In the genomic region with DNA sequence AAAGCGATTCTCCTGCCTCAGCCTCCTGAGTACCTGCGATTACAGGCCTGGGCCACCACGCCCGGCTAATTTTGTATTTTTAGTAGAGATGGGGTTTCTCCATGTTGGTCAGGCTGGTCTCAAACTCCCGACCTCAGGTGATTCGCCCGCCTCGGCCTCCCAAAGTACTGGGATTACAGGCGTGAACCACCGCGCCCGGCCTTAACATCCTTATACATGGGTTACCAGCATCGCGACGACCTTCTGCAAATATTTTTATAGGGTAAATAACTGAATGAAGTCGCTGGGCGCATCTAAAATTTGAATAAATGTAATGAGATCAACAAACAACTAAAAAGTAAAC, we compare ENCODE assay signal across 8 cellular contexts. TPM values are rescaled to one million over a fixed set of nuclear protein-coding genes. Genes with fewer than 3 reads are reported as not detected.
DNase-seq lines count a peak whose midpoint lies in the region; ATAC-seq and TF ChIP-seq lines count a peak whose summit lies in the region.
"Not testable (repeated sequence)": the region's sequence is repeated elsewhere in the genome, so short reads cannot be mapped to it uniquely, and the experiment has no call there.

No MANE protein-coding gene starts in this region.

- H3K27me3 Mint-ChIP-seq in CD8-positive, alpha-beta memory T cell; activated CD8-positive, alpha-beta T cell treated with anti-CD3 and anti-CD28 coated beads, Interleukin-2, amount 10 ng/mL, durations not matched to agents 7 days and 5 days (ENCODE audit: low read depth); MCF 10A (ENCODE audit: insufficient read depth, unreplicated experiment); type B pancreatic cell: not testable (repeated sequence)

- in situ Hi-C loops in gastrocnemius medialis (cut with MboI; ENCODE audit: low sequenced_read_pairs in 4 of 4), result loop anchor here in 3 of 4 donors (25.0 kb wide), 2 partner anchors 316 to 691 kb away; a partner anchor contains a TSS

- peak overlapping the region; percentile 85 for H3K4me3 ChIP-seq in CD8-positive, alpha-beta memory T cell (ENCODE audit: low read length)
- H3K4me3 ChIP-seq in OCI-LY1 (ENCODE audit: low read depth, low read length, poor library complexity, severe bottlenecking) (peak overlapping the region; percentile 68), foreskin fibroblast (ENCODE audit: low read depth in 1 of 2, low read length in 2 of 2) (peak overlapping the region; percentile 36 to 56), mucosa of rectum (ENCODE audit: low read length in 2 of 2) (peak overlapping the region; percentile 26 to 66), gastrocnemius medialis (peak overlapping the region in 2 of 4 donors; percentile 62 to 71)

- intact Hi-C loops in MCF 10A (cut with micrococcal nuclease), result not testable (repeated sequence)
- intact Hi-C loops in gastrocnemius medialis (cut with DNase I; ENCODE audit: low total_unique reads), result loop anchor here (1.0 to 10.0 kb wide), 7 partner anchors 191 to 1056 kb away; a partner anchor contains a TSS

- not testable (repeated sequence) for DNase-seq in CD8-positive, alpha-beta memory T cell; activated CD8-positive, alpha-beta T cell treated with anti-CD3 and anti-CD28 coated beads, Interleukin-2, amount 10 ng/mL, durations not matched to agents 7 days and 5 days; MCF 10A (ENCODE audit: unreplicated experiment); foreskin fibroblast; gastrocnemius medialis; type B pancreatic cell (ENCODE audit: extremely low spot score, unreplicated experiment)

- H3K36me3 Mint-ChIP-seq in CD8-positive, alpha-beta memory T cell; activated CD8-positive, alpha-beta T cell treated with anti-CD3 and anti-CD28 coated beads, Interleukin-2, amount 10 ng/mL, durations not matched to agents 7 days and 5 days (ENCODE audit: low read depth); MCF 10A (ENCODE audit: insufficient read depth, unreplicated experiment); type B pancreatic cell: not testable (repeated sequence)

- peak overlapping the region; percentile 48 to 96 (median 88) for H3K27ac Mint-ChIP-seq in CD8-positive, alpha-beta memory T cell
- peak overlapping the region; percentile 88 for H3K27ac Mint-ChIP-seq in activated CD8-positive, alpha-beta T cell treated with anti-CD3 and anti-CD28 coated beads, Interleukin-2, amount 10 ng/mL, durations not matched to agents 7 days and 5 days
- not testable (repeated sequence) for H3K27ac Mint-ChIP-seq in MCF 10A (ENCODE audit: low read depth, unreplicated experiment)
- peak overlapping the region; percentile 90 for H3K27ac Mint-ChIP-seq in type B pancreatic cell

- not testable (repeated sequence) for H3K9me3 ChIP-seq in CD8-positive, alpha-beta memory T cell (ENCODE audit: low read length); OCI-LY1 (ENCODE audit: low read length); mucosa of rectum (ENCODE audit: control insufficient read depth in 2 of 2, low read length in 2 of 2); gastrocnemius medialis

- not testable (repeated sequence) for H3K27ac ChIP-seq in CD8-positive, alpha-beta memory T cell (ENCODE audit: low read depth, low read length); OCI-LY1 (ENCODE audit: low read depth, low read length, poor library complexity, severe bottlenecking)
- H3K27ac ChIP-seq in mucosa of rectum (ENCODE audit: low read depth in 2 of 2, low read length in 2 of 2) (peak overlapping the region; percentile 94 to 95), gastrocnemius medialis (peak overlapping the region; percentile 95 to 99 (median 97))

- H3K36me3 ChIP-seq in CD8-positive, alpha-beta memory T cell (ENCODE audit: insufficient read depth, low read length); OCI-LY1 (ENCODE audit: insufficient read depth, low read length); mucosa of rectum (ENCODE audit: control insufficient read depth in 2 of 2, insufficient read depth in 2 of 2, low read length in 2 of 2); gastrocnemius medialis: not testable (repeated sequence)

- not testable (repeated sequence) for H2AFZ ChIP-seq in OCI-LY1 (ENCODE audit: low read length)

- H3K9me3 Mint-ChIP-seq in CD8-positive, alpha-beta memory T cell; activated CD8-positive, alpha-beta T cell treated with anti-CD3 and anti-CD28 coated beads, Interleukin-2, amount 10 ng/mL, durations not matched to agents 7 days and 5 days (ENCODE audit: insufficient read depth); MCF 10A (ENCODE audit: unreplicated experiment); type B pancreatic cell: not testable (repeated sequence)

- not testable (repeated sequence) for H3K79me2 ChIP-seq in OCI-LY1 (ENCODE audit: insufficient read depth, low read length)

- peaks cover 21% of the 10 kb centered on the region for H3K4me1 ChIP-seq in CD8-positive, alpha-beta memory T cell (ENCODE audit: insufficient read depth, low read length)
- H3K4me1 ChIP-seq in OCI-LY1 (ENCODE audit: insufficient read depth, low read length, severe bottlenecking), result peaks cover 29% of the 10 kb centered on the region
- peaks cover 13 to 15% of the 10 kb centered on the region in 2 donors for H3K4me1 ChIP-seq in mucosa of rectum (ENCODE audit: control insufficient read depth in 2 of 2, insufficient read depth in 2 of 2, low read length in 2 of 2)
- H3K4me1 ChIP-seq in gastrocnemius medialis, result peaks cover 16 to 39% of the 10 kb centered on the region in 2 donors

- TF ChIP-seq POLR2A in gastrocnemius medialis (IDR thresholded peaks at IDR 0.05), result not testable (repeated sequence)

- H3F3A ChIP-seq in OCI-LY1 (ENCODE audit: insufficient read depth, low read length), result not testable (repeated sequence)

- H3K4me2 ChIP-seq in OCI-LY1 (ENCODE audit: low read length), result peak overlapping the region; percentile 89

- TF ChIP-seq CTCF in OCI-LY1 (IDR thresholded peaks at IDR 0.05; ENCODE audit: low read length); MCF 10A (IDR thresholded peaks at IDR 0.05; ENCODE audit: unreplicated experiment); foreskin fibroblast (IDR thresholded peaks at IDR 0.05; ENCODE audit: low read depth, low read length); gastrocnemius medialis (IDR thresholded peaks at IDR 0.05 in 4 of 5, conservative IDR thresholded peaks at IDR 0.05 in 1 of 5); type B pancreatic cell (conservative IDR thresholded peaks at IDR 0.05): not testable (repeated sequence)

- H3K4me3 Mint-ChIP-seq in CD8-positive, alpha-beta memory T cell, result peak overlapping the region; percentile 85 to 94 (median 89)
- peak overlapping the region; percentile 78 for H3K4me3 Mint-ChIP-seq in activated CD8-positive, alpha-beta T cell treated with anti-CD3 and anti-CD28 coated beads, Interleukin-2, amount 10 ng/mL, durations not matched to agents 7 days and 5 days
- H3K4me3 Mint-ChIP-seq in MCF 10A (ENCODE audit: unreplicated experiment), result peak overlapping the region; percentile 74
- H3K4me3 Mint-ChIP-seq in type B pancreatic cell, result peak overlapping the region; percentile 86

- not testable (repeated sequence) for H4K20me1 ChIP-seq in OCI-LY1 (ENCODE audit: insufficient read depth, low read length)

- CTCF ChIA-PET in CD8-positive, alpha-beta memory T cell (lab: Charles Lee), result interaction anchor here (0.8 to 3.7 kb wide), 15 partner anchors 10 to 212 kb away, joined by 3 to 17 read pairs (median 4); a partner anchor contains a TSS
- CTCF ChIA-PET in activated CD8-positive, alpha-beta T cell treated with anti-CD3 and anti-CD28 coated beads, Interleukin-2, amount 10 ng/mL, durations not matched to agents 7 days and 5 days (lab: Charles Lee), result interaction anchor here (0.9 to 6.7 kb wide), 18 partner anchors 9 to 223 kb away, joined by 3 to 67 read pairs (median 5); no protein-coding TSS in a partner anchor
- CTCF ChIA-PET in MCF 10A (lab: Yijun Ruan, JAX), result interaction anchor here (0.7 to 9.5 kb wide), 14 partner anchors 10 to 1068 kb away, joined by 3 to 149 read pairs (median 6); a partner anchor contains a TSS

- not testable (repeated sequence) for H3K9ac ChIP-seq in OCI-LY1 (ENCODE audit: low read length)
- peak overlapping the region in 1 of 2 donors; percentile 78 for H3K9ac ChIP-seq in mucosa of rectum (ENCODE audit: low read depth in 1 of 2, low read length in 2 of 2)

- not testable (repeated sequence) for H3K9me2 ChIP-seq in OCI-LY1 (ENCODE audit: low read depth, low read length)

- not testable (repeated sequence) for BruUV-seq in MCF 10A (replicated peaks; lab: Mats Ljungman, UMichigan)

- not testable (repeated sequence) for ATAC-seq in activated CD8-positive, alpha-beta T cell treated with anti-CD3 and anti-CD28 coated beads, Interleukin-2, amount 10 ng/mL, durations not matched to agents 7 days and 5 days; gastrocnemius medialis

- POLR2A ChIA-PET in CD8-positive, alpha-beta memory T cell (lab: Charles Lee), result interaction anchor here (0.7 to 1.4 kb wide), 5 partner anchors 24 to 189 kb away, joined by 4 to 5 read pairs (median 4); a partner anchor contains a TSS
- POLR2A ChIA-PET in activated CD8-positive, alpha-beta T cell treated with anti-CD3 and anti-CD28 coated beads, Interleukin-2, amount 10 ng/mL, durations not matched to agents 7 days and 5 days (lab: Charles Lee), result interaction anchor here (0.6 to 1.5 kb wide), 4 partner anchors 24 to 1017 kb away, joined by 3 to 7 read pairs (median 3); no protein-coding TSS in a partner anchor
- POLR2A ChIA-PET in MCF 10A (lab: Yijun Ruan, JAX), result interaction anchor here (0.6 to 3.7 kb wide), 30 partner anchors 8 to 428 kb away, joined by 3 to 29 read pairs (median 4); a partner anchor contains a TSS

- not testable (repeated sequence) for H3K27me3 ChIP-seq in CD8-positive, alpha-beta memory T cell (ENCODE audit: insufficient read depth, low read length, poor library complexity, severe bottlenecking); OCI-LY1 (ENCODE audit: insufficient read depth, low read length); mucosa of rectum (ENCODE audit: control insufficient read depth in 2 of 2, insufficient read depth in 2 of 2, low read length in 2 of 2); gastrocnemius medialis

- H3K4me1 Mint-ChIP-seq in CD8-positive, alpha-beta memory T cell, result peaks cover 20 to 33% (median 32%) of the 10 kb centered on the region in 3 donors
- H3K4me1 Mint-ChIP-seq in activated CD8-positive, alpha-beta T cell treated with anti-CD3 and anti-CD28 coated beads, Interleukin-2, amount 10 ng/mL, durations not matched to agents 7 days and 5 days (ENCODE audit: low read depth), result peaks cover 36% of the 10 kb centered on the region
- peaks cover 15% of the 10 kb centered on the region for H3K4me1 Mint-ChIP-seq in MCF 10A (ENCODE audit: insufficient read depth, unreplicated experiment)
- not testable (repeated sequence) for H3K4me1 Mint-ChIP-seq in type B pancreatic cell (ENCODE audit: unreplicated experiment)

RNA-seq across cellular contexts. Expression of a gene that starts 0.4 kb away (rescaled TPM):
- 1 to 10 TPM; 4.2 to 5.4 TPM for total RNA-seq in CD8-positive, alpha-beta memory T cell
- polyA plus RNA-seq in CD8-positive, alpha-beta memory T cell, result 7.2 TPM
- total RNA-seq in activated CD8-positive, alpha-beta T cell treated with anti-CD3 and anti-CD28 coated beads, Interleukin-2, amount 10 ng/mL, durations not matched to agents 7 days and 5 days, result 1 to 10 TPM; 4.9 to 5.1 TPM
- total RNA-seq in MCF 10A (2022), result 4.2 and 5.9 TPM in 2 replicates
- total RNA-seq in gastrocnemius medialis, result 1 to 10 TPM in 3 of 4 donors, under 1 TPM in 1; 0.89 to 2.9 (median 1.6) TPM
- 1.6 and 2.5 TPM in 2 replicates for total RNA-seq in type B pancreatic cell (ENCODE audit: low replicate concordance)

RNA-seq across cellular contexts. Expression of a gene that starts 26.3 kb away (rescaled TPM):
- under 1 TPM; 0.18 to 0.26 TPM for total RNA-seq in CD8-positive, alpha-beta memory T cell
- polyA plus RNA-seq in CD8-positive, alpha-beta memory T cell, result 2.8 TPM
- total RNA-seq in activated CD8-positive, alpha-beta T cell treated with anti-CD3 and anti-CD28 coated beads, Interleukin-2, amount 10 ng/mL, durations not matched to agents 7 days and 5 days, result under 1 TPM; 0.74 to 0.83 TPM
- not detected in 2 replicates for total RNA-seq in MCF 10A (2022)
- under 1 TPM in 3 of 4 donors, not detected in 1; 0.29 to 0.59 (median 0.29) TPM for total RNA-seq in gastrocnemius medialis
- not detected in 2 replicates for total RNA-seq in type B pancreatic cell (ENCODE audit: low replicate concordance)

RNA-seq across cellular contexts. Expression of a gene that starts 36.6 kb away (rescaled TPM):
- total RNA-seq in CD8-positive, alpha-beta memory T cell, result not detected
- polyA plus RNA-seq in CD8-positive, alpha-beta memory T cell, result not detected
- not detected for total RNA-seq in activated CD8-positive, alpha-beta T cell treated with anti-CD3 and anti-CD28 coated beads, Interleukin-2, amount 10 ng/mL, durations not matched to agents 7 days and 5 days
- not detected in 2 replicates for total RNA-seq in MCF 10A (2022)
- under 1 TPM in 1 of 4 donors, not detected in 3; 0.76 TPM for total RNA-seq in gastrocnemius medialis
- 0.29 TPM in 2 replicates for total RNA-seq in type B pancreatic cell (ENCODE audit: low replicate concordance)
